Comparison of ENCODE assay signal across 8 cellular contexts in the genomic region with DNA sequence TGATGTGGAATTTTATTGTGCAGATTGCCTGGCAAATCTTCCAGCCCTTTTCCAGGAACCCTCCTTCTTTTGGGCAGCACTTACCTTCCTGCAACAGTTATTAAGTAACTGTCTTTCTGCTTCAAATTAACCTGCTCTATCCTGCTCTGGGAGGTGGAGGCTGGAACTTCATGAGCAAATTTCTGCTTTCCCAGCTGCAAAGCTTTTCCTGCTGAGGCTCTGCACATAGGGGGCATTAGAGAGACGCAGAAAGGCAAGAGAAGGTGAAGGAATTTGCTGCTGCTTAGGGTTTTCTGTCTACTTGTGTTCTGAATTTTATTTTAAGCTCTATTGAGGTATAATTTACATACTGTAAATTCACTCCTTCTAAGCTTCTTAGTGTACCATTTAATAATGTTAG.
DNase-seq lines count a peak whose midpoint lies in the region; ATAC-seq and TF ChIP-seq lines count a peak whose summit lies in the region.

No MANE protein-coding gene starts in this region.

- H3K4me3 ChIP-seq in GM12865 (ENCODE audit: low read depth, low read length) (no peak overlapping the region), OCI-LY7 (ENCODE audit: low read depth, low read length, poor library complexity, severe bottlenecking) (no peak overlapping the region), fibroblast of lung (replicated peaks in 1 of 4; ENCODE audit: control extremely low read depth in 1 of 4, insufficient read depth in 1 of 4, low read depth in 3 of 4, low read length in 4 of 4) (no peak overlapping the region)

- H3K4me2 ChIP-seq in OCI-LY7 (ENCODE audit: low read length): no peak overlapping the region
- H3K4me2 ChIP-seq in fibroblast of lung (ENCODE audit: extremely low read depth, insufficient read depth, low read length): no peak overlapping the region

- no peaks in the 10 kb centered on the region for H3K27me3 ChIP-seq in fibroblast of lung (ENCODE audit: control insufficient read depth, insufficient read depth, low read length)

- no peak overlapping the region for H3K9ac ChIP-seq in fibroblast of lung (ENCODE audit: insufficient read depth, low read length)

- ATAC-seq in natural killer cell treated with Interleukin-12 subunit alpha and Interleukin-12 subunit beta and Interleukin-15 and Interleukin-18, amount 100 ng/mL, for 72 hours: no peak

- H2AFZ ChIP-seq in OCI-LY7 (ENCODE audit: low read length): no peak overlapping the region
- H2AFZ ChIP-seq in fibroblast of lung (ENCODE audit: low read length): no peak overlapping the region

- no peak overlapping the region for H3K27ac ChIP-seq in OCI-LY7 (ENCODE audit: low read depth, low read length, poor library complexity, severe bottlenecking)
- no peak overlapping the region for H3K27ac ChIP-seq in fibroblast of lung (ENCODE audit: insufficient read depth, low read length)

- H3K4me1 ChIP-seq in OCI-LY7 (ENCODE audit: insufficient read depth, low read length, poor library complexity, severe bottlenecking) (no peaks in the 10 kb centered on the region), fibroblast of lung (ENCODE audit: control insufficient read depth, extremely low read depth, insufficient read depth, low read length) (no peaks in the 10 kb centered on the region)

- H4K20me1 ChIP-seq in OCI-LY7 (ENCODE audit: insufficient read depth, low read length): no peaks in the 10 kb centered on the region
- no peaks in the 10 kb centered on the region for H4K20me1 ChIP-seq in fibroblast of lung (ENCODE audit: control insufficient read depth, extremely low read depth, insufficient read depth, low read length)

- POLR2A ChIA-PET in OCI-LY7 (lab: Charles Lee): no interaction called here

- no TSS peak for BruUV-seq in OCI-LY7 (replicated peaks; lab: Mats Ljungman, UMichigan)

- H3K36me3 ChIP-seq in OCI-LY7 (ENCODE audit: insufficient read depth, low read length): no peaks in the 10 kb centered on the region
- H3K36me3 ChIP-seq in fibroblast of lung (ENCODE audit: control insufficient read depth, insufficient read depth, low read length): no peaks in the 10 kb centered on the region

- no peak overlapping the region for H3K27ac Mint-ChIP-seq in natural killer cell treated with Interleukin-12 subunit alpha and Interleukin-12 subunit beta and Interleukin-15 and Interleukin-18, amount 100 ng/mL, for 72 hours

- H3K4me3 Mint-ChIP-seq in natural killer cell treated with Interleukin-12 subunit alpha and Interleukin-12 subunit beta and Interleukin-15 and Interleukin-18, amount 100 ng/mL, for 72 hours: no peak overlapping the region

- intact Hi-C loops in OCI-LY7 (cut with micrococcal nuclease; ENCODE audit: unreplicated experiment): no loop called here

- H3K9me3 ChIP-seq in OCI-LY7 (ENCODE audit: low read length): no peaks in the 10 kb centered on the region
- no peaks in the 10 kb centered on the region for H3K9me3 ChIP-seq in fibroblast of lung (ENCODE audit: control insufficient read depth, insufficient read depth, low read depth, low read length)

- H3K79me2 ChIP-seq in OCI-LY7 (ENCODE audit: insufficient read depth, low read depth, low read length) (no peaks in the 10 kb centered on the region), fibroblast of lung (ENCODE audit: control insufficient read depth, insufficient read depth, low read length) (no peaks in the 10 kb centered on the region)

- peaks cover 12 to 17% of the 10 kb centered on the region in 2 donors for H3K27me3 Mint-ChIP-seq in natural killer cell treated with Interleukin-12 subunit alpha and Interleukin-12 subunit beta and Interleukin-15 and Interleukin-18, amount 100 ng/mL, for 72 hours

- no peaks in the 10 kb centered on the region for H3K9me2 ChIP-seq in OCI-LY7 (ENCODE audit: insufficient read depth, low read length)

- peak; percentile 22 for TF ChIP-seq CTCF in GM12865 (IDR thresholded peaks at IDR 0.05; ENCODE audit: insufficient read depth, low read depth, low read length, missing control alignments)
- peak; percentile 79 for TF ChIP-seq CTCF in OCI-LY7 (conservative IDR thresholded peaks at IDR 0.05; ENCODE audit: low read length)
- peak; percentile 85 to 86 for TF ChIP-seq CTCF in fibroblast of lung (conservative IDR thresholded peaks at IDR 0.05 in 1 of 2, IDR thresholded peaks at IDR 0.05 in 1 of 2; ENCODE audit: low read depth in 1 of 2, low read length in 2 of 2)

- peaks cover 12 to 17% of the 10 kb centered on the region in 2 donors for H3K4me1 Mint-ChIP-seq in natural killer cell treated with Interleukin-12 subunit alpha and Interleukin-12 subunit beta and Interleukin-15 and Interleukin-18, amount 100 ng/mL, for 72 hours (ENCODE audit: low read depth in 2 of 2)

- no peaks in the 10 kb centered on the region for H3K9me3 Mint-ChIP-seq in natural killer cell treated with Interleukin-12 subunit alpha and Interleukin-12 subunit beta and Interleukin-15 and Interleukin-18, amount 100 ng/mL, for 72 hours

- CTCF ChIA-PET in OCI-LY7 (lab: Charles Lee; ENCODE audit: unreplicated experiment): no interaction called here

- DNase-seq in A172 (ENCODE audit: low spot score) (peak; percentile 30), GM12865 (ENCODE audit: low read depth) (peak; percentile 37), OCI-LY7 (ENCODE audit: low spot score) (peak; percentile 42), fibroblast of lung (ENCODE audit: low read depth in 2 of 2) (peak; percentile 70 to 78), pulmonary artery endothelial cell (ENCODE audit: low read depth, low spot score) (peak; percentile 7), germinal center (ENCODE audit: low spot score) (no peak)
- no peak for DNase-seq in activated CD8-positive, alpha-beta memory T cell treated with anti-CD3 and anti-CD28 coated beads, Interleukin-2, amount 50 U/mL, for 48 hours
- DNase-seq in natural killer cell treated with Interleukin-12 subunit alpha and Interleukin-12 subunit beta and Interleukin-15 and Interleukin-18, amount 100 ng/mL, for 72 hours (ENCODE audit: low spot score): no peak

- H3K36me3 Mint-ChIP-seq in natural killer cell treated with Interleukin-12 subunit alpha and Interleukin-12 subunit beta and Interleukin-15 and Interleukin-18, amount 100 ng/mL, for 72 hours: no peaks in the 10 kb centered on the region

Comparison
In these comparisons a context has a peak if more than half of its experiments do, and no peak if none do; other contexts are left out.
1. DNase-seq: peak in A172 (single experiment), GM12865 (single experiment), OCI-LY7 (single experiment), fibroblast of lung (2 of 2) and pulmonary artery endothelial cell (single experiment); none in activated CD8-positive, alpha-beta memory T cell treated with anti-CD3 and anti-CD28 coated beads, Interleukin-2, amount 50 U/mL, for 48 hours (single experiment), natural killer cell treated with Interleukin-12 subunit alpha and Interleukin-12 subunit beta and Interleukin-15 and Interleukin-18, amount 100 ng/mL, for 72 hours (single experiment) and germinal center (single experiment).
2. CTCF ChIP-seq: peak in every context shown above with its lines; median percentile 86 in fibroblast of lung; 79 in OCI-LY7; 22 in GM12865.